26 cellular contexts compared by ENCODE assay signal in the genomic region with DNA sequence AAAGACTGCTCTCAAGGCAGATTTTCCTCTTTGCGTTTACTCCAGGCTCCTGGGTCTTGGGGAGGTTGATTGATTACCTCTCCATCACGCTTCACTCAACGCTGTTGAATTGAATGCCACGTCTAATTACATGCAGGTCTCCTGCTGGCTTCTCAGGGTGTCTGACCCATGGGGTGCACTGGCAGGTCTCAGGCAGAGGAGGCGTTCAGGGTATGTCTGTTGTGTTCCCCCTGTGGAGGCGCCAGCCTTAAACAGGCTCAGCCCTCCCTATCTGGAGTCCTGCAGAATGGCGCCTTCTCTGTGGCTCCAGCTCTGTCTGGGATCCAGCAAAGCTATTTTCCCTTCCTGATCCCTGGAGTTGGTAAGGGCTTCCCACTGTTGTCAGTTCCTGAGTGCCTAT.
DNase-seq lines count a peak whose midpoint lies in the region; ATAC-seq and TF ChIP-seq lines count a peak whose summit lies in the region.
"Had no signal": no experiment of that assay in that cellular context is flagged by ENCODE, and none has a peak within 500 bp of the region (broad histone marks: within the 10 kb centered on the region; RNA-seq: fewer than 3 reads in every experiment).

No MANE protein-coding gene starts in this region.

- TF ChIP-seq CTCF in progenitor cell of endocrine pancreas (IDR thresholded peaks at IDR 0.05; ENCODE audit: unreplicated experiment): peak; percentile 14

- no peak overlapping the region for H3K4me3 Mint-ChIP-seq in progenitor cell of endocrine pancreas (ENCODE audit: low read depth)
- H3K4me3 Mint-ChIP-seq: activated CD4-positive, alpha-beta T cell treated with anti-CD3 and anti-CD28 coated beads for 36 hours; activated naive CD8-positive, alpha-beta T cell treated with anti-CD3 and anti-CD28 coated beads, Interleukin-2, amount 50 U/mL, for 24 hours; B cell; CD8-positive, alpha-beta memory T cell; T-helper 17 cell had no signal

- no peaks in the 10 kb centered on the region for H3K9me3 Mint-ChIP-seq in progenitor cell of endocrine pancreas (ENCODE audit: low read depth)
- H3K9me3 Mint-ChIP-seq: activated naive CD8-positive, alpha-beta T cell treated with anti-CD3 and anti-CD28 coated beads, Interleukin-2, amount 50 U/mL, for 24 hours; CD8-positive, alpha-beta memory T cell had no signal

- peaks cover 6% of the 10 kb centered on the region for H3K4me1 Mint-ChIP-seq in progenitor cell of endocrine pancreas (ENCODE audit: low read depth)
- H3K4me1 Mint-ChIP-seq: activated CD4-positive, alpha-beta T cell treated with anti-CD3 and anti-CD28 coated beads for 36 hours; activated naive CD8-positive, alpha-beta T cell treated with anti-CD3 and anti-CD28 coated beads, Interleukin-2, amount 50 U/mL, for 24 hours; B cell; CD8-positive, alpha-beta memory T cell; T-helper 17 cell had no signal

- H3K27me3 Mint-ChIP-seq in progenitor cell of endocrine pancreas: peaks cover 7% of the 10 kb centered on the region
- H3K27me3 Mint-ChIP-seq: activated naive CD8-positive, alpha-beta T cell treated with anti-CD3 and anti-CD28 coated beads, Interleukin-2, amount 50 U/mL, for 24 hours; CD8-positive, alpha-beta memory T cell had no signal

- no peaks in the 10 kb centered on the region for H3K36me3 Mint-ChIP-seq in progenitor cell of endocrine pancreas (ENCODE audit: insufficient read depth)
- H3K36me3 Mint-ChIP-seq: CD8-positive, alpha-beta memory T cell had no signal

- ATAC-seq in GM21360 (IDR thresholded peaks at IDR 0.05; ENCODE audit: unreplicated experiment): no peak
- ATAC-seq: activated CD4-positive, alpha-beta T cell treated with anti-CD3 and anti-CD28 coated beads for 36 hours; activated naive CD8-positive, alpha-beta T cell treated with anti-CD3 and anti-CD28 coated beads, Interleukin-2, amount 50 U/mL, for 24 hours; T-helper 17 cell had no signal

- H3K27ac Mint-ChIP-seq in progenitor cell of endocrine pancreas: no peak overlapping the region
- H3K27ac Mint-ChIP-seq: activated CD4-positive, alpha-beta T cell treated with anti-CD3 and anti-CD28 coated beads for 36 hours; activated naive CD8-positive, alpha-beta T cell treated with anti-CD3 and anti-CD28 coated beads, Interleukin-2, amount 50 U/mL, for 24 hours; B cell; CD8-positive, alpha-beta memory T cell; T-helper 17 cell had no signal

- DNase-seq in NCI-H2081 (lab: John Stamatoyannopoulos, UW) (peak; percentile 17 to 28), NCI-H2081 treated with DMSO at 0.1 percent for 48 hours (lab: John Stamatoyannopoulos, UW) (no peak), NCI-H345 treated with DMSO at 0.1 percent for 48 hours (lab: John Stamatoyannopoulos, UW; ENCODE audit: unreplicated experiment) (peak; percentile 75), iPS-NIHi11 (ENCODE audit: low spot score) (peak; percentile 52), progenitor cell of endocrine pancreas (ENCODE audit: low spot score, unreplicated experiment) (no peak), AG20443 (ENCODE audit: low spot score) (no peak)
- no peak for DNase-seq in effector CD4-positive, alpha-beta T cell
- DNase-seq: 8988T; activated CD4-positive, alpha-beta T cell treated with anti-CD3 and anti-CD28 coated beads for 36 hours; activated gamma-delta T cell; activated naive CD8-positive, alpha-beta T cell treated with anti-CD3 and anti-CD28 coated beads, Interleukin-2, amount 50 U/mL, for 24 hours; activated T-cell treated with anti-CD3 and anti-CD28 coated beads, Interleukin-2, amount 50 U/mL, for 1 hour; brain microvascular endothelial cell; CD8-positive, alpha-beta memory T cell; DMS53; erythroblast; foreskin fibroblast; GF-D8; NCI-H1930; NCI-H526; RPMI8226; stimulated activated CD4-positive, alpha-beta T cell treated with anti-CD3 and anti-CD28 coated beads, Interleukin-2, amount 100 ng/mL, for 24 hours; T-helper 17 cell; upper lobe of left lung had no signal

Comparison
In these comparisons a context has a peak if more than half of its experiments do, and no peak if none do; other contexts are left out.
1. DNase-seq: peak in NCI-H2081 (2 of 2), NCI-H345 treated with DMSO at 0.1 percent for 48 hours (single experiment) and iPS-NIHi11 (single experiment); none in NCI-H2081 treated with DMSO at 0.1 percent for 48 hours (single experiment), progenitor cell of endocrine pancreas (single experiment), AG20443 (single experiment) and effector CD4-positive, alpha-beta T cell (single experiment).